33 cellular contexts compared by ENCODE assay signal in the genomic region with DNA sequence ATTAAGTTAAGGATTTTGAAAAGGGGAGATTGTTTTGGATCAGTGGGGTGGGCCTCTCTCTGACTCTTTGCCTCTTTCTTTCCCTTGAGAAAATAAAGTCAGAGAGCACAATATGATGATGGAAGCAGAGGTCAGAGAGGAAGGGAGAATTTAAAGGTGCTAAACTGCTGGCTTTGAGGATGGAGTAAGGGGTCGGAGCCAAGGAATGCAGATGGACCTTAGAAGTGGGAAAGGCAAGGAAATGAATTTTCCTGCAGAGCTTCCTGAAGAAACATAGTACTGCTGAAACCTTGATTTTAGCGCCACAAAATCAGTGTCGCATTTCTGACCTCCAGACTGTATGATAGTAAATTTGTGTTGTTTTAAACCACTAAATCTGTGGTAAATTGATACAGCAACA.
"Had no signal": no experiment of that assay in that cellular context is flagged by ENCODE, and none has a peak within 500 bp of the region (broad histone marks: within the 10 kb centered on the region; RNA-seq: fewer than 3 reads in every experiment).

No MANE protein-coding gene starts in this region.

- H3K9me3 ChIP-seq: esophagus muscularis mucosa, gastroesophageal sphincter, heart right ventricle had no signal

- H3K4me3 Mint-ChIP-seq: activated B cell treated with CpG ODN at 0.5 μM for 24 hours; activated CD8-positive, alpha-beta T cell treated with anti-CD3 and anti-CD28 coated beads for 36 hours; activated naive CD8-positive, alpha-beta T cell; activated T-cell treated with anti-CD3 and anti-CD28 coated beads, Interleukin-2, amount 50 U/mL, for 4 hours; activated T-helper 17 cell treated with anti-CD3 and anti-CD28 coated beads, Interleukin-2, amount 50 U/mL, for 72 hours; central memory CD8-positive, alpha-beta T cell; dendritic cell treated with granulocyte-macrophage colony-stimulating factor and Interleukin-4, amounts not matched to agents 40 ng/mL and 50 ng/mL, for 4 days; T-helper 17 cell; T-helper 2 cell treated with Interferon-gamma antibody and Interleukin-4, amounts not matched to agents 5 μg/mL and 100 μg/mL, for 36 hours had no signal

- H3K36me3 Mint-ChIP-seq: activated naive CD8-positive, alpha-beta T cell had no signal

- ATAC-seq: activated CD8-positive, alpha-beta T cell treated with anti-CD3 and anti-CD28 coated beads for 36 hours; activated T-cell treated with anti-CD3 and anti-CD28 coated beads, Interleukin-2, amount 50 U/mL, for 4 hours; activated T-helper 17 cell treated with anti-CD3 and anti-CD28 coated beads, Interleukin-2, amount 50 U/mL, for 72 hours; foreskin keratinocyte; gastroesophageal sphincter; heart right ventricle; T-helper 17 cell had no signal

- H3K27ac ChIP-seq: brain microvascular endothelial cell, coronary artery, esophagus muscularis mucosa, foreskin keratinocyte, gastroesophageal sphincter, heart right ventricle, WERI-Rb-1 had no signal

- H3K4me3 ChIP-seq: coronary artery, esophagus muscularis mucosa, gastroesophageal sphincter, heart right ventricle had no signal

- H3K36me3 ChIP-seq: brain microvascular endothelial cell, esophagus muscularis mucosa, gastroesophageal sphincter, heart right ventricle, WERI-Rb-1 had no signal

- H3K4me1 ChIP-seq: esophagus muscularis mucosa, foreskin keratinocyte, gastroesophageal sphincter, heart right ventricle had no signal

- H3K4me1 Mint-ChIP-seq: activated B cell treated with CpG ODN at 0.5 μM for 24 hours; activated T-helper 17 cell treated with anti-CD3 and anti-CD28 coated beads, Interleukin-2, amount 50 U/mL, for 72 hours; central memory CD8-positive, alpha-beta T cell; T-helper 17 cell had no signal

- H3K9me3 Mint-ChIP-seq: activated B cell treated with CpG ODN at 0.5 μM for 24 hours; activated CD8-positive, alpha-beta T cell treated with anti-CD3 and anti-CD28 coated beads for 36 hours; T-helper 2 cell treated with Interferon-gamma antibody and Interleukin-4, amounts not matched to agents 5 μg/mL and 100 μg/mL, for 36 hours had no signal

- H3K27me3 Mint-ChIP-seq: activated B cell treated with CpG ODN at 0.5 μM for 24 hours; activated CD8-positive, alpha-beta T cell treated with anti-CD3 and anti-CD28 coated beads for 36 hours; activated naive CD8-positive, alpha-beta T cell; activated T-helper 17 cell treated with anti-CD3 and anti-CD28 coated beads, Interleukin-2, amount 50 U/mL, for 72 hours; central memory CD8-positive, alpha-beta T cell; dendritic cell treated with granulocyte-macrophage colony-stimulating factor and Interleukin-4, amounts not matched to agents 40 ng/mL and 50 ng/mL, for 4 days; T-helper 17 cell had no signal

- FAIRE-seq: astrocyte, bronchial epithelial cell, endometrium had no signal

- H3K27ac Mint-ChIP-seq: activated B cell treated with CpG ODN at 0.5 μM for 24 hours; activated CD8-positive, alpha-beta T cell treated with anti-CD3 and anti-CD28 coated beads for 36 hours; activated naive CD8-positive, alpha-beta T cell; activated T-helper 17 cell treated with anti-CD3 and anti-CD28 coated beads, Interleukin-2, amount 50 U/mL, for 72 hours; dendritic cell treated with granulocyte-macrophage colony-stimulating factor and Interleukin-4, amounts not matched to agents 40 ng/mL and 50 ng/mL, for 4 days; T-helper 17 cell; T-helper 2 cell treated with Interferon-gamma antibody and Interleukin-4, amounts not matched to agents 5 μg/mL and 100 μg/mL, for 36 hours had no signal

- H3K27me3 ChIP-seq: brain microvascular endothelial cell, esophagus muscularis mucosa, foreskin keratinocyte, gastroesophageal sphincter, heart right ventricle had no signal

- DNase-seq: activated B cell treated with CpG ODN at 0.5 μM for 24 hours; activated CD4-positive, alpha-beta T cell treated with anti-CD3 and anti-CD28 coated beads for 48 hours; activated CD4-positive, alpha-beta T cell treated with anti-CD3 and anti-CD28 coated beads, Interleukin-2, amount 50 U/mL, for 1 hour; activated CD4-positive, alpha-beta T cell treated with anti-CD3 and anti-CD28 coated beads, Interleukin-2, amount 50 U/mL, for 48 hours; activated CD8-positive, alpha-beta memory T cell treated with anti-CD3 and anti-CD28 coated beads for 24 hours; activated CD8-positive, alpha-beta T cell treated with anti-CD3 and anti-CD28 coated beads for 36 hours; activated effector memory CD4-positive, alpha-beta T cell treated with Interleukin-2 at 50 U/mL for 16 hours; activated gamma-delta T cell treated with Interleukin-2 at 50 U/mL for 16 hours; activated naive CD4-positive, alpha-beta T cell treated with anti-CD3 and anti-CD28 coated beads, Interleukin-2, amount 50 U/mL, for 16 hours; activated naive CD4-positive, alpha-beta T cell treated with Interleukin-2 at 50 U/mL for 16 hours; activated T-cell treated with anti-CD3 and anti-CD28 coated beads, Interleukin-2, amount 50 U/mL, for 4 hours; amniotic stem cell; anterior cingulate cortex; brain microvascular endothelial cell; effector CD8-positive, alpha-beta T cell; erythroblast; foreskin keratinocyte; heart right ventricle; T-helper 1 cell; T-helper 17 cell; T1000; WERI-Rb-1 had no signal
